ENCODE assay signal across 1 cellular context in the genomic region with DNA sequence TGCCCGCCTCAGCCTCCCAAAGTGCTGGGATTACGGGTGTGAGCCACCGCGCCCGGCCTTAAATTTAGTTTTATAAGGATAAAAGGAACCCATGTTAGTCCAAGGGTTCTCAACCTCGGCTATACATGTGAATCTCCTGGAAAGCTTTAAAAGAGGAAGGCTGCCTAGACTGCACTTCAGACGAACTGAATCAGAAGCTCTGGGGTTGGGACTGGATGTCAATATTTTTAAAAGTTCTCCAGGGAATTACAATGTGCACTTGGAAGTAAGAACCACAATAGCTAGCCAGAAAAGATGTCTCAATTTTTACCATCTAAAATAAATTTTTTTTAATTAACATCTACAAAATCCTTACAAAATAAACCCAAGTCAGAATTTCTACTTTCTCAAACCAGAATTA.
TF ChIP-seq lines count a peak whose summit lies in the region.

No MANE protein-coding gene starts in this region.

TF ChIP-seq in HepG2, 621 proteins besides CTCF, POLR2A, EP300 and RAD21:
- TF ChIP-seq, protein P1, sequence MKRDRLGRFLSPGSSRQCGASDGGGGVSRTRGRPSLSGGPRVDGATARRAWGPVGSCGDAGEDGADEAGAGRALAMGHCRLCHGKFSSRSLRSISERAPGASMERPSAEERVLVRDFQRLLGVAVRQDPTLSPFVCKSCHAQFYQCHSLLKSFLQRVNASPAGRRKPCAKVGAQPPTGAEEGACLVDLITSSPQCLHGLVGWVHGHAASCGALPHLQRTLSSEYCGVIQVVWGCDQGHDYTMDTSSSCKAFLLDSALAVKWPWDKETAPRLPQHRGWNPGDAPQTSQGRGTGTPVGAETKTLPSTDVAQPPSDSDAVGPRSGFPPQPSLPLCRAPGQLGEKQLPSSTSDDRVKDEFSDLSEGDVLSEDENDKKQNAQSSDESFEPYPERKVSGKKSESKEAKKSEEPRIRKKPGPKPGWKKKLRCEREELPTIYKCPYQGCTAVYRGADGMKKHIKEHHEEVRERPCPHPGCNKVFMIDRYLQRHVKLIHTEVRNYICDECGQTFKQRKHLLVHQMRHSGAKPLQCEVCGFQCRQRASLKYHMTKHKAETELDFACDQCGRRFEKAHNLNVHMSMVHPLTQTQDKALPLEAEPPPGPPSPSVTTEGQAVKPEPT (CRISPR knock-in tag; IDR thresholded peaks at IDR 0.05; ENCODE audit: low read depth) = no peak
- TF ChIP-seq MEF2D (CRISPR knock-in tag; IDR thresholded peaks at IDR 0.05) = no peak
- no peak for TF ChIP-seq ZNF383 (CRISPR knock-in tag; IDR thresholded peaks at IDR 0.05; ENCODE audit: borderline replicate concordance)
- TF ChIP-seq YEATS2 (CRISPR knock-in tag; IDR thresholded peaks at IDR 0.05; ENCODE audit: borderline replicate concordance) = no peak
- no peak for TF ChIP-seq FLYWCH1 (CRISPR knock-in tag; IDR thresholded peaks at IDR 0.05)
- TF ChIP-seq RELA (CRISPR knock-in tag; IDR thresholded peaks at IDR 0.05) = no peak
- TF ChIP-seq MZF1 (CRISPR knock-in tag; IDR thresholded peaks at IDR 0.05; ENCODE audit: borderline replicate concordance) = no peak
- TF ChIP-seq ZNF512B (CRISPR knock-in tag; IDR thresholded peaks at IDR 0.05; ENCODE audit: borderline replicate concordance) = no peak
- TF ChIP-seq ZFP1 (CRISPR knock-in tag; IDR thresholded peaks at IDR 0.05) = no peak
- TF ChIP-seq, protein P2, sequence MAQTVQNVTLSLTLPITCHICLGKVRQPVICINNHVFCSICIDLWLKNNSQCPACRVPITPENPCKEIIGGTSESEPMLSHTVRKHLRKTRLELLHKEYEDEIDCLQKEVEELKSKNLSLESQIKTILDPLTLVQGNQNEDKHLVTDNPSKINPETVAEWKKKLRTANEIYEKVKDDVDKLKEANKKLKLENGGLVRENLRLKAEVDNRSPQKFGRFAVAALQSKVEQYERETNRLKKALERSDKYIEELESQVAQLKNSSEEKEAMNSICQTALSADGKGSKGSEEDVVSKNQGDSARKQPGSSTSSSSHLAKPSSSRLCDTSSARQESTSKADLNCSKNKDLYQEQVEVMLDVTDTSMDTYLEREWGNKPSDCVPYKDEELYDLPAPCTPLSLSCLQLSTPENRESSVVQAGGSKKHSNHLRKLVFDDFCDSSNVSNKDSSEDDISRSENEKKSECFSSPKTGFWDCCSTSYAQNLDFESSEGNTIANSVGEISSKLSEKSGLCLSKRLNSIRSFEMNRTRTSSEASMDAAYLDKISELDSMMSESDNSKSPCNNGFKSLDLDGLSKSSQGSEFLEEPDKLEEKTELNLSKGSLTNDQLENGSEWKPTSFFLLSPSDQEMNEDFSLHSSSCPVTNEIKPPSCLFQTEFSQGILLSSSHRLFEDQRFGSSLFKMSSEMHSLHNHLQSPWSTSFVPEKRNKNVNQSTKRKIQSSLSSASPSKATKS (CRISPR knock-in tag; IDR thresholded peaks at IDR 0.05) = no peak
- TF ChIP-seq ZNF773 (CRISPR knock-in tag; IDR thresholded peaks at IDR 0.05; ENCODE audit: borderline replicate concordance) = no peak
- TF ChIP-seq HNRNPL (IDR thresholded peaks at IDR 0.05; ENCODE audit: low read depth, low read length) = no peak
- TF ChIP-seq JUND (CRISPR knock-in tag; IDR thresholded peaks at IDR 0.05) = no peak
- no peak for TF ChIP-seq GATA4 (IDR thresholded peaks at IDR 0.05; ENCODE audit: borderline replicate concordance, low read depth)
TF ChIP-seq in HepG2: peak in this region for 0.
